In the genomic region with DNA sequence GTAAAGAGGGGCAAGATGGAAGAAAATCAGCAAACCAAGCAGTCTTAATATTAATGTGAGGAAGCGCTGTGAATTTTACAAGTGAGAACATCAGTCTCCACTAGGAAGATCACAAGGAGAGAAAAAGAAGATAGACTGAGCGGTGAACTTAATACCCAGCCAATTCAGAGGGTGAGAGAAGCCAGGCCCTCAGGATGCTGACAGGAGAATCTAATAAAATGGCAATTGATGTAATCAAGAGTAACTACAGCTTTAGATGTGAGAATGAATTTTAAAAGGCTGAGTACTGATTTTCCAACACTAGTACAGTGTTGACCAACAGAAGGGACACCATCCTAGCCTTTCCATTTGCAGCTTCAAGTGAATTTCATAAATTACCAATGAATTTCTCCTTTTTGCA, we compare ENCODE assay signal across 33 cellular contexts.
"Had no signal": no experiment of that assay in that cellular context is flagged by ENCODE, and none has a peak within 500 bp of the region (broad histone marks: within the 10 kb centered on the region; RNA-seq: fewer than 3 reads in every experiment).

No MANE protein-coding gene starts in this region.

- H3K9ac ChIP-seq: KMS-11 had no signal

- H3K9me3 ChIP-seq: MG63 had no signal

- DNase-seq: Karpas-422, Kasumi-1, KG1, MG63, MM.1S, MV-4-11, NCI-H1048, NCI-H1092, NCI-H1092 treated with DMSO at 0.1 percent for 48 hours, NCI-H1105, NCI-H1105 treated with DMSO at 0.1 percent for 48 hours, NCI-H1417, NCI-H1417 treated with DMSO at 0.1 percent for 48 hours, NCI-H1436, NCI-H1436 treated with DMSO at 0.1 percent for 48 hours, NCI-H146, NCI-H1694, NCI-H1694 treated with DMSO at 0.1 percent for 48 hours, NCI-H187, NCI-H187 treated with DMSO at 0.1 percent for 48 hours, NCI-H1930, NCI-H2029 treated with DMSO at 0.1 percent for 48 hours, NCI-H2081, NCI-H2081 treated with DMSO at 0.1 percent for 48 hours, NCI-H2107, NCI-H2171, NCI-H2171 treated with DMSO at 0.1 percent for 48 hours, NCI-H2227 treated with DMSO at 0.1 percent for 48 hours, NCI-H345, NCI-H446, NCI-H446 treated with DMSO at 0.1 percent for 48 hours, NCI-H510A had no signal

- H3K36me3 ChIP-seq: MG63 had no signal

- H3K27ac ChIP-seq: KMS-11 had no signal

- H3K4me2 ChIP-seq: KMS-11 had no signal

- H3K4me3 ChIP-seq: MG63 had no signal
